19 cellular contexts compared by ENCODE assay signal in the genomic region with DNA sequence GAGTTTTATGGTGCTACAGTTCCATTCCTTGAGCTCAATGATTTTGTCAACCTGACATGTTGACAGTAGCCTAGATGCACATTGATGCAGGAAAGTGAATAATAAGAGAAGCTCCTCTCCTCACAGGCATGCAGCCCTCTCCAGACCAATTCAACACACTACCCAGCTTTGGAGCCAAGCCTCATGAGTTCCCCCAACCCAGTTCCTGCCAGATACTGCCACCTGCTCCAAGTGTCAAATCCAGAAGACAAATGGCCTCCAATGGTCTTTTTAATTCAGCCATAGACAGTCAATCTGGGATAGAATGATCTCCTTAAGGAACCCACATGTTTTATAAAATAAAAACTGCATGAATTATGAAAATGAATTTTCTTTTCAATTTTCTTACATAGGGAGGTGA.
DNase-seq lines count a peak whose midpoint lies in the region; ATAC-seq and TF ChIP-seq lines count a peak whose summit lies in the region.
"Had no signal": no experiment of that assay in that cellular context is flagged by ENCODE, and none has a peak within 500 bp of the region (broad histone marks: within the 10 kb centered on the region; RNA-seq: fewer than 3 reads in every experiment).

No MANE protein-coding gene starts in this region.

- H3K36me3 Mint-ChIP-seq in CD4-positive, CD25-positive, alpha-beta regulatory T cell: peaks cover 20% of the 10 kb centered on the region
- no peaks in the 10 kb centered on the region for H3K36me3 Mint-ChIP-seq in brain
- H3K36me3 Mint-ChIP-seq: mesothelial cell of epicardium, neural progenitor cell had no signal

- no peaks in the 10 kb centered on the region for H3K27me3 Mint-ChIP-seq in CD4-positive, CD25-positive, alpha-beta regulatory T cell
- H3K27me3 Mint-ChIP-seq in brain: no peaks in the 10 kb centered on the region

- peaks cover 15 to 81% (median 54%) of the 10 kb centered on the region in 4 donors for H3K4me1 Mint-ChIP-seq in CD4-positive, CD25-positive, alpha-beta regulatory T cell
- peaks cover 37% of the 10 kb centered on the region for H3K4me1 Mint-ChIP-seq in brain

- H3K4me3 Mint-ChIP-seq in CD4-positive, CD25-positive, alpha-beta regulatory T cell: peak overlapping the region in 2 of 4 donors; percentile 1 to 14
- no peak overlapping the region for H3K4me3 Mint-ChIP-seq in brain
- H3K4me3 Mint-ChIP-seq: mesothelial cell of epicardium, neural progenitor cell had no signal

- TF ChIP-seq CTCF in brain (conservative IDR thresholded peaks at IDR 0.05) (no peak), BE2C (IDR thresholded peaks at IDR 0.05; ENCODE audit: low read depth, low read length) (no peak)

- DNase-seq in NCI-H82 (lab: John Stamatoyannopoulos, UW) (peak; percentile 5), NCI-H82 treated with DMSO at 0.1 percent for 48 hours (lab: John Stamatoyannopoulos, UW; ENCODE audit: unreplicated experiment) (no peak), NCI-H446 treated with DMSO at 0.1 percent for 48 hours (lab: John Stamatoyannopoulos, UW) (peak; percentile 82), BE2C (no peak), dedifferentiated amniotic fluid mesenchymal stem cell (ENCODE audit: extremely low spot score) (no peak), dermis blood vessel endothelial cell (no peak)
- no peak for DNase-seq in CD4-positive, CD25-positive, alpha-beta regulatory T cell
- DNase-seq: DMS53, Karpas-422, NCI-H1930, NCI-H526 treated with DMSO at 0.1 percent for 48 hours, T-helper 1 cell, trophoblast cell had no signal

- no peak for ATAC-seq in CD4-positive, CD25-positive, alpha-beta regulatory T cell (ENCODE audit: low read depth in 2 of 2)
- ATAC-seq: HepG2 had no signal

- H3K9me3 Mint-ChIP-seq in CD4-positive, CD25-positive, alpha-beta regulatory T cell: no peaks in the 10 kb centered on the region
- no peaks in the 10 kb centered on the region for H3K9me3 Mint-ChIP-seq in brain
- H3K9me3 Mint-ChIP-seq: mesothelial cell of epicardium, neural progenitor cell had no signal

- H3K27ac ChIP-seq in CD4-positive, CD25-positive, alpha-beta regulatory T cell (ENCODE audit: insufficient read depth, low read length, poor library complexity, severe bottlenecking): no peak overlapping the region
- H3K27ac ChIP-seq: neural progenitor cell, parathyroid adenoma had no signal

- no peak overlapping the region for H3K4me3 ChIP-seq in CD4-positive, CD25-positive, alpha-beta regulatory T cell (ENCODE audit: low read depth, low read length)
- H3K4me3 ChIP-seq in BE2C (ENCODE audit: low read depth, low read length): no peak overlapping the region
- H3K4me3 ChIP-seq: neural progenitor cell, smooth muscle cell had no signal

- peaks cover 54% of the 10 kb centered on the region for H3K4me1 ChIP-seq in CD4-positive, CD25-positive, alpha-beta regulatory T cell (ENCODE audit: control insufficient read depth, insufficient read depth, low read length, poor library complexity, severe bottlenecking)
- H3K4me1 ChIP-seq in BE2C: no peaks in the 10 kb centered on the region
- H3K4me1 ChIP-seq: neural progenitor cell had no signal

- H3K36me3 ChIP-seq in CD4-positive, CD25-positive, alpha-beta regulatory T cell (ENCODE audit: control insufficient read depth, insufficient read depth, low read length): peaks cover 16% of the 10 kb centered on the region
- H3K36me3 ChIP-seq in BE2C: no peaks in the 10 kb centered on the region
- H3K36me3 ChIP-seq: neural progenitor cell had no signal

- H3K27ac Mint-ChIP-seq in CD4-positive, CD25-positive, alpha-beta regulatory T cell: peak overlapping the region in 2 of 3 donors; percentile 49 to 85
- H3K27ac Mint-ChIP-seq in brain: peak overlapping the region in 3 of 5 experiments; percentile 55 to 88 (median 59)
- H3K27ac Mint-ChIP-seq: mesothelial cell of epicardium, neural progenitor cell had no signal

- no peaks in the 10 kb centered on the region for H3K27me3 ChIP-seq in CD4-positive, CD25-positive, alpha-beta regulatory T cell (ENCODE audit: control insufficient read depth, insufficient read depth, low read length)
- no peaks in the 10 kb centered on the region for H3K27me3 ChIP-seq in BE2C
- H3K27me3 ChIP-seq: neural progenitor cell had no signal

- H3K9me3 ChIP-seq in CD4-positive, CD25-positive, alpha-beta regulatory T cell (ENCODE audit: control insufficient read depth in 2 of 2, low read length in 2 of 2): no peaks in the 10 kb centered on the region
- no peaks in the 10 kb centered on the region for H3K9me3 ChIP-seq in BE2C

Comparison
In these comparisons a context has a peak if more than half of its experiments do, and no peak if none do; other contexts are left out.
1. DNase-seq: peak in NCI-H82 (single experiment) and NCI-H446 treated with DMSO at 0.1 percent for 48 hours (single experiment); none in NCI-H82 treated with DMSO at 0.1 percent for 48 hours (single experiment), CD4-positive, CD25-positive, alpha-beta regulatory T cell (0 of 3), BE2C (single experiment), dedifferentiated amniotic fluid mesenchymal stem cell (single experiment) and dermis blood vessel endothelial cell (single experiment).